13 cellular contexts compared by ENCODE assay signal in genomic region chr2:219688560-219689445, GRCh38.
A peak's percentile ranks its signal among the peaks of the same experiment; 100 is the strongest.
DNase-seq lines count a peak whose midpoint lies in the region; ATAC-seq, FAIRE-seq and TF ChIP-seq lines count a peak whose summit lies in the region.
"Had no signal": no experiment of that assay in that cellular context is flagged by ENCODE, and none has a peak within 500 bp of the region (broad histone marks: within the 10 kb centered on the region; RNA-seq: fewer than 3 reads in every experiment).

No MANE protein-coding gene starts in this region.

- H3K36me3 ChIP-seq in BE2C = no peaks in the 10 kb centered on the region

- ATAC-seq in activated naive CD8-positive, alpha-beta T cell treated with anti-CD3 and anti-CD28 coated beads, Interleukin-2, amount 50 U/mL, for 24 hours = no peak
- ATAC-seq: stimulated activated naive CD8-positive, alpha-beta T cell treated with anti-CD3 and anti-CD28 coated beads, Interleukin-15, Interleukin-2, amounts not matched to agents 100 U/mL and 50 U/mL, for 24 hours had no signal

- no peak overlapping the region for H3K4me3 ChIP-seq in AG09309 (ENCODE audit: control insufficient read depth, low read depth, low read length)
- no peak overlapping the region for H3K4me3 ChIP-seq in BE2C (ENCODE audit: low read depth, low read length)

- no peak for FAIRE-seq in frontal cortex (lab: Jason Lieb, UNC)

- TF ChIP-seq CTCF in AG09309 (IDR thresholded peaks at IDR 0.05; ENCODE audit: control insufficient read depth, insufficient read depth, low read depth, low read length, missing control alignments) (no peak), chondrocyte (IDR thresholded peaks at IDR 0.05) (no peak), BE2C (IDR thresholded peaks at IDR 0.05; ENCODE audit: low read depth, low read length) (no peak)

- peak overlapping the region; percentile 21 for H3K27ac ChIP-seq in layer of hippocampus (ENCODE audit: low read depth, low read length)
- H3K27ac ChIP-seq: C4-2B had no signal

- peaks cover 70% of the 10 kb centered on the region for H3K4me1 Mint-ChIP-seq in chondrocyte (ENCODE audit: low read depth)
- peaks cover 13% of the 10 kb centered on the region for H3K4me1 Mint-ChIP-seq in activated naive CD8-positive, alpha-beta T cell treated with anti-CD3 and anti-CD28 coated beads, Interleukin-2, amount 50 U/mL, for 24 hours

- peak overlapping the region; percentile 91 for H3K27ac Mint-ChIP-seq in chondrocyte (ENCODE audit: unreplicated experiment)
- no peak overlapping the region for H3K27ac Mint-ChIP-seq in activated naive CD8-positive, alpha-beta T cell treated with anti-CD3 and anti-CD28 coated beads, Interleukin-2, amount 50 U/mL, for 24 hours
- H3K27ac Mint-ChIP-seq: T-helper 1 cell treated with Interleukin-12 subunit alpha and Interleukin-12 subunit beta and Interleukin-4 antibody, amounts not matched to agents 30 μg/mL and 1 μg/mL, for 36 hours had no signal

- H3K27me3 Mint-ChIP-seq in chondrocyte (ENCODE audit: low read depth) = no peaks in the 10 kb centered on the region
- peaks cover 14% of the 10 kb centered on the region for H3K27me3 Mint-ChIP-seq in activated naive CD8-positive, alpha-beta T cell treated with anti-CD3 and anti-CD28 coated beads, Interleukin-2, amount 50 U/mL, for 24 hours

- H3K4me3 Mint-ChIP-seq in chondrocyte (ENCODE audit: unreplicated experiment) = peak overlapping the region; percentile 37
- H3K4me3 Mint-ChIP-seq in activated naive CD8-positive, alpha-beta T cell treated with anti-CD3 and anti-CD28 coated beads, Interleukin-2, amount 50 U/mL, for 24 hours = no peak overlapping the region
- H3K4me3 Mint-ChIP-seq: T-helper 1 cell treated with Interleukin-12 subunit alpha and Interleukin-12 subunit beta and Interleukin-4 antibody, amounts not matched to agents 30 μg/mL and 1 μg/mL, for 36 hours had no signal

- peak; percentile 71 for DNase-seq in AG09309 (ENCODE audit: low read depth)
- peak; percentile 98 for DNase-seq in M059J (ENCODE audit: low read depth)
- no peak for DNase-seq in chondrocyte (ENCODE audit: low spot score)
- DNase-seq in BE2C = no peak
- DNase-seq in frontal cortex (ENCODE audit: low spot score in 2 of 2) = no peak
- DNase-seq in SIG-M5 treated with dmso at 0.1 percent for 504 hours (lab: John Stamatoyannopoulos, UW; ENCODE audit: unreplicated experiment) = no peak
- no peak for DNase-seq in activated naive CD8-positive, alpha-beta T cell treated with anti-CD3 and anti-CD28 coated beads, Interleukin-2, amount 50 U/mL, for 24 hours
- DNase-seq: activated effector memory CD4-positive, alpha-beta T cell treated with Interleukin-2 at 50 U/mL for 16 hours; NCI-H1092 had no signal

- H3K36me3 Mint-ChIP-seq in chondrocyte (ENCODE audit: low read depth) = peaks cover 1% of the 10 kb centered on the region
- no peaks in the 10 kb centered on the region for H3K36me3 Mint-ChIP-seq in activated naive CD8-positive, alpha-beta T cell treated with anti-CD3 and anti-CD28 coated beads, Interleukin-2, amount 50 U/mL, for 24 hours (ENCODE audit: low read depth)

- H3K27me3 ChIP-seq in layer of hippocampus (ENCODE audit: control insufficient read depth, insufficient read depth, low read length) = peaks cover 4% of the 10 kb centered on the region
- peaks cover 17% of the 10 kb centered on the region for H3K27me3 ChIP-seq in BE2C

- H3K4me1 ChIP-seq in BE2C = no peaks in the 10 kb centered on the region

- no peaks in the 10 kb centered on the region for H3K9me3 Mint-ChIP-seq in chondrocyte (ENCODE audit: low read depth)
- H3K9me3 Mint-ChIP-seq in activated naive CD8-positive, alpha-beta T cell treated with anti-CD3 and anti-CD28 coated beads, Interleukin-2, amount 50 U/mL, for 24 hours = no peaks in the 10 kb centered on the region
- H3K9me3 Mint-ChIP-seq: T-helper 1 cell treated with Interleukin-12 subunit alpha and Interleukin-12 subunit beta and Interleukin-4 antibody, amounts not matched to agents 30 μg/mL and 1 μg/mL, for 36 hours had no signal

- no peaks in the 10 kb centered on the region for H3K9me3 ChIP-seq in BE2C

Comparison
In these comparisons a context has a peak if more than half of its experiments do, and no peak if none do; other contexts are left out.
1. DNase-seq: peak in AG09309 (single experiment) and M059J (single experiment); none in chondrocyte (single experiment), BE2C (single experiment), frontal cortex (0 of 2), SIG-M5 treated with dmso at 0.1 percent for 504 hours (single experiment) and activated naive CD8-positive, alpha-beta T cell treated with anti-CD3 and anti-CD28 coated beads, Interleukin-2, amount 50 U/mL, for 24 hours (single experiment).